Comparison of ENCODE assay signal across 8 cellular contexts in the genomic region with DNA sequence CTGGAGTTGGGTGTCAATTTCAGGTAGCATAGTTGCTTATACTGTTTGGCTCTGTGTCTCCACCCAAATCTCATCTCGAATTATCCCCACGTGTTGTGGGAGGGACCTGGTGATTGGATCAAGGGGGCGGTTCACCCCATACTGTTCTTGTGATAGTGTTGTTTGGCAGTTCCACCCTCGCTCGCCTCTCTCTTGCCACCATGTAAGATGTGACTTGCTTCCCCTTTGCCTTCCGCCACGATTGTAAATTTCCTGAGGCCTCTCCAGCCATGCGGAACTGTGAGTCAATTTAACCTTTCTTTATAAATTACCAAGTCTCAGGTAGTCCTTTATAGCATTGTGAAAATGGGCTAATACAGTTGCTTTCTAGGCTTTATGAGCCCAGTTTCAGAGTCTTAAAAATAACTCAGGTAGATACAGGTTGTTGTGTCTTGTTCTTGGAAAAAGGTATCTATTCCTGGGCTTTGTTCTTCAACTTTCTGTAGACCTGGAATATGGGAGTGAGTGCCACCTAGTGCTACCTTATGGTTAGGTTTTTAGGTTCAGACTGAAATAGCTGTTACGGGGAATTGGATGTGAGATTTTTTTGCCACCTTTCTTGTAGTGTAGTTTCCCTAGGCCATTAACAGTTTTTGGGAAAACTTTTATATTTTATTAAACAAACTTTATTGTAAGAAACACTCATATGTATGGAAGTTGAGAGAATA. TPM values are rescaled to one million over a fixed set of nuclear protein-coding genes. Genes with fewer than 3 reads are reported as not detected.
DNase-seq lines count a peak whose midpoint lies in the region; ATAC-seq and TF ChIP-seq lines count a peak whose summit lies in the region.

No MANE protein-coding gene starts in this region.

- H3K27me3 Mint-ChIP-seq in IgD-negative memory B cell (peaks cover 2% of the 10 kb centered on the region), nephron progenitor cell (ENCODE audit: low read depth, poor library complexity) (no peaks in the 10 kb centered on the region)

- H3K4me3 ChIP-seq in brain microvascular endothelial cell (ENCODE audit: low read depth, low read length) = no peak overlapping the region

- in situ Hi-C loops in brain microvascular endothelial cell (cut with HindIII; ENCODE audit: low pct_ligation_motif_present, low sequenced_read_pairs) = no loop called here

- H3K27ac ChIP-seq in brain microvascular endothelial cell = no peak overlapping the region

- H3K27ac Mint-ChIP-seq in IgD-negative memory B cell = peak overlapping the region in 2 of 3 donors; percentile 19 to 28
- peak overlapping the region; percentile 94 for H3K27ac Mint-ChIP-seq in nephron progenitor cell

- no peaks in the 10 kb centered on the region for H3K9me3 Mint-ChIP-seq in IgD-negative memory B cell
- peaks cover 61% of the 10 kb centered on the region for H3K9me3 Mint-ChIP-seq in nephron progenitor cell

- H3K36me3 Mint-ChIP-seq in IgD-negative memory B cell (peaks cover 7% of the 10 kb centered on the region), nephron progenitor cell (ENCODE audit: low read depth) (peaks cover 85% of the 10 kb centered on the region)

- ATAC-seq in HG03432 (IDR thresholded peaks at IDR 0.05; ENCODE audit: unreplicated experiment) (no peak), GM21360 (IDR thresholded peaks at IDR 0.05; ENCODE audit: unreplicated experiment) (no peak)

- peaks cover 39% of the 10 kb centered on the region for H3K36me3 ChIP-seq in brain microvascular endothelial cell (replicated peaks)

- DNase-seq in NCI-H510A treated with DMSO at 0.1 percent for 48 hours (lab: John Stamatoyannopoulos, UW) (peak; percentile 20), NCI-H510A (lab: John Stamatoyannopoulos, UW) (no peak), brain microvascular endothelial cell (no peak), nephron progenitor cell (no peak), DMS153 (lab: John Stamatoyannopoulos, UW) (no peak)

- TF ChIP-seq CTCF in brain microvascular endothelial cell (IDR thresholded peaks at IDR 0.05; ENCODE audit: low read depth, low read length, missing control alignments) (peak; percentile 22), nephron progenitor cell (IDR thresholded peaks at IDR 0.05) (no peak)

- H3K4me3 Mint-ChIP-seq in IgD-negative memory B cell (peak overlapping the region in 1 of 4 donors; percentile 20), nephron progenitor cell (no peak overlapping the region)

- peaks cover 4 to 10% (median 4%) of the 10 kb centered on the region in 3 donors for H3K4me1 Mint-ChIP-seq in IgD-negative memory B cell
- peaks cover 5% of the 10 kb centered on the region for H3K4me1 Mint-ChIP-seq in nephron progenitor cell

- H3K27me3 ChIP-seq in brain microvascular endothelial cell (replicated peaks) = no peaks in the 10 kb centered on the region

RNA-seq across cellular contexts. Expression of a gene that starts 15.6 kb away (rescaled TPM):
- 378 TPM for polyA plus RNA-seq in IgD-negative memory B cell

RNA-seq across cellular contexts. Expression of a gene that starts 19.8 kb away (rescaled TPM):
- polyA plus RNA-seq in IgD-negative memory B cell = 8.4 TPM
